8 cellular contexts compared by ENCODE assay signal in the genomic region with DNA sequence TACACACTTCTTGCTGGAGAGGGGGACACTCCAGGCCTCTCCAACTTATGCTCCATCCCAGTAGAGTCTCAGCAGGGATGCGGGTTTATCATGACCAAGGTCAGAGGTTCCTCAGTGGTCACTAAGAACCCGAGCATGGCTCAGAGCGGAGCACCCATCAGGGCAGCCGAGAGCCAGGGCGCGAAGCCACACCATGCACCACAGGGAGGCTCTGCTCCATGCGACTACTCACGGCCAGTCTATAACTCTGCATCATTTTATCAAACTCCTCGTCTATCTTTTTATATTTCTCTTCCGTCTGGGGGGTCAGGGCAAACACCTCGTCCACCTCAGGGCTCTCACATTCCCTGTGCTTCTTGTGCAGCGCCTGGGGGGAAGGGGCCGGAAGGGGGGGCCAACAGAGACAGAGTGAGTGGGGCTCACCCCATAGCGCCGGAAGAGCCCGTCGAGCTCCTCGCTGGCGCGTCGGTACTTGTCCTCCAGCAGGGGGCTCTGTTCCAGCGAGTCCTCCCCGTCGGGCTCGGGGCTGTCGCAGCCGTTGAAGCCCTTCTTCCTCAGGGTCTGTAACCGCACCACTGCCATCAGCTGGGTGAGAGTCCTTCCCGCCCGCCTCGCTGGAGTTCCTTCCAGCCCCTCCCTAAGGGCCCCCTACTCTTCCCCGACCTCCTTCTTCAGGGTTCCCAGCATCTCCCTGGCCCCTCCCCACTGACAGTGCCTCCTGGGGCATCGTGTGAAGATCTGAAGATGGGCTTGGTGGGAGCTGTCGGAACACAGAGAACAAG. TPM values are rescaled to one million over a fixed set of nuclear protein-coding genes. Genes with fewer than 3 reads are reported as not detected.
A peak's percentile ranks its signal among the peaks of the same experiment; 100 is the strongest.
DNase-seq lines count a peak whose midpoint lies in the region; ATAC-seq and TF ChIP-seq lines count a peak whose summit lies in the region.

No MANE protein-coding gene starts in this region.

- H3K27me3 Mint-ChIP-seq in activated CD8-positive, alpha-beta T cell treated with anti-CD3 and anti-CD28 coated beads for 36 hours: no peaks in the 10 kb centered on the region
- no peaks in the 10 kb centered on the region for H3K27me3 Mint-ChIP-seq in naive thymus-derived CD4-positive, alpha-beta T cell

- DNase-seq in GM13976 (ENCODE audit: low spot score) (peak; percentile 91), MM.1S (peak; percentile 64), HK-2 (ENCODE audit: unreplicated experiment) (no peak)
- DNase-seq in activated CD8-positive, alpha-beta T cell treated with anti-CD3 and anti-CD28 coated beads for 36 hours: peak; percentile 83
- DNase-seq in effector CD8-positive, alpha-beta T cell (lab: John Stamatoyannopoulos, UW): peak; percentile 71
- DNase-seq in naive thymus-derived CD4-positive, alpha-beta T cell: peak; percentile 63 to 88 (median 79)
- peak; percentile 85 for DNase-seq in stimulated activated naive CD8-positive, alpha-beta T cell treated with anti-CD3 and anti-CD28 coated beads, Interleukin-15, Interleukin-2, amounts not matched to agents 100 U/mL and 50 U/mL, for 24 hours

- peak; percentile 91 for ATAC-seq in activated CD8-positive, alpha-beta T cell treated with anti-CD3 and anti-CD28 coated beads for 36 hours
- peak; percentile 87 for ATAC-seq in naive thymus-derived CD4-positive, alpha-beta T cell
- peak; percentile 70 for ATAC-seq in stimulated activated naive CD8-positive, alpha-beta T cell treated with anti-CD3 and anti-CD28 coated beads, Interleukin-15, Interleukin-2, amounts not matched to agents 100 U/mL and 50 U/mL, for 24 hours
- no peak for ATAC-seq in GM21360 (IDR thresholded peaks at IDR 0.05; ENCODE audit: unreplicated experiment)

- H3K27ac Mint-ChIP-seq in activated CD8-positive, alpha-beta T cell treated with anti-CD3 and anti-CD28 coated beads for 36 hours: peak overlapping the region; percentile 79
- H3K27ac Mint-ChIP-seq in naive thymus-derived CD4-positive, alpha-beta T cell: peak overlapping the region; percentile 74 to 99 (median 89)

- H4K20me1 ChIP-seq in MM.1S (ENCODE audit: insufficient read depth, low read length): peaks cover 9% of the 10 kb centered on the region; the same call in 1 of the 2 replicates

- POLR2A ChIA-PET in activated CD8-positive, alpha-beta T cell treated with anti-CD3 and anti-CD28 coated beads for 36 hours (lab: Charles Lee): interaction anchor here (0.5 to 15.0 kb wide), 8 partner anchors 9 to 163 kb away, joined by 3 to 245 read pairs (median 6); a partner anchor contains a TSS
- POLR2A ChIA-PET in naive thymus-derived CD4-positive, alpha-beta T cell (lab: Charles Lee): interaction anchor here (0.9 to 16.2 kb wide), 6 partner anchors 8 to 111 kb away, joined by 3 to 256 read pairs (median 3); a partner anchor contains a TSS

- in situ Hi-C loops in GM13976 (cut with MboI; ENCODE audit: low sequenced_read_pairs, unreplicated experiment): no loop called here

- no peaks in the 10 kb centered on the region for H3K9me3 ChIP-seq in MM.1S (replicated peaks; ENCODE audit: insufficient read depth, low read length)
- H3K9me3 ChIP-seq in naive thymus-derived CD4-positive, alpha-beta T cell (ENCODE audit: control insufficient read depth in 2 of 3, low read length in 3 of 3): no peaks in the 10 kb centered on the region

- CTCF ChIA-PET in activated CD8-positive, alpha-beta T cell treated with anti-CD3 and anti-CD28 coated beads for 36 hours (lab: Charles Lee): interaction anchor here (0.6 to 14.3 kb wide), 52 partner anchors 9 to 184 kb away, joined by 3 to 220 read pairs (median 5); a partner anchor contains a TSS
- CTCF ChIA-PET in naive thymus-derived CD4-positive, alpha-beta T cell (lab: Charles Lee): interaction anchor here (0.6 to 3.4 kb wide), 22 partner anchors 9 to 665 kb away, joined by 3 to 39 read pairs (median 6); a partner anchor contains a TSS

- no peaks in the 10 kb centered on the region for H3K9me2 ChIP-seq in MM.1S (replicated peaks; ENCODE audit: insufficient read depth, low read length)

- H3K27me3 ChIP-seq in MM.1S (replicated peaks; ENCODE audit: insufficient read depth, low read length): no peaks in the 10 kb centered on the region
- no peaks in the 10 kb centered on the region for H3K27me3 ChIP-seq in naive thymus-derived CD4-positive, alpha-beta T cell (ENCODE audit: control insufficient read depth in 2 of 2, insufficient read depth in 2 of 2, low read length in 2 of 2)

- H3K4me3 ChIP-seq in MM.1S (ENCODE audit: low read length): no peak overlapping the region
- no peak overlapping the region for H3K4me3 ChIP-seq in naive thymus-derived CD4-positive, alpha-beta T cell (ENCODE audit: low read length)

- peaks cover 51% of the 10 kb centered on the region for H3K36me3 ChIP-seq in MM.1S (replicated peaks; ENCODE audit: insufficient read depth, low read length)
- peaks cover 38 to 92% (median 39%) of the 10 kb centered on the region in 3 experiments for H3K36me3 ChIP-seq in naive thymus-derived CD4-positive, alpha-beta T cell (ENCODE audit: control insufficient read depth in 2 of 3, insufficient read depth in 3 of 3, low read length in 3 of 3)

- no peak overlapping the region for H2AFZ ChIP-seq in MM.1S (ENCODE audit: low read length)

- peaks cover 98% of the 10 kb centered on the region for H3K79me2 ChIP-seq in MM.1S (ENCODE audit: low read length)

- peak overlapping the region; percentile 60; the same call in 1 of the 2 replicates for H3K27ac ChIP-seq in MM.1S (ENCODE audit: low read length)
- peak overlapping the region; percentile 46 for H3K27ac ChIP-seq in naive thymus-derived CD4-positive, alpha-beta T cell (ENCODE audit: low read depth, low read length)

- peaks cover 58% of the 10 kb centered on the region for H3K4me1 Mint-ChIP-seq in activated CD8-positive, alpha-beta T cell treated with anti-CD3 and anti-CD28 coated beads for 36 hours (ENCODE audit: low read depth)
- peaks cover 42 to 67% (median 54%) of the 10 kb centered on the region in 7 donors for H3K4me1 Mint-ChIP-seq in naive thymus-derived CD4-positive, alpha-beta T cell

- no peak overlapping the region; the same call in 1 of the 2 replicates for H3K4me2 ChIP-seq in MM.1S (ENCODE audit: low read depth, low read length)

- H3K9ac ChIP-seq in MM.1S (ENCODE audit: low read length): no peak overlapping the region

- H3F3A ChIP-seq in MM.1S (ENCODE audit: insufficient read depth, low read length): peaks cover 18% of the 10 kb centered on the region

- intact Hi-C loops in activated CD8-positive, alpha-beta T cell treated with anti-CD3 and anti-CD28 coated beads for 36 hours (cut with micrococcal nuclease): loop anchor here (1.0 kb wide), 1 partner anchor 128 kb away; no protein-coding TSS in a partner anchor
- intact Hi-C loops in naive thymus-derived CD4-positive, alpha-beta T cell (cut with micrococcal nuclease): loop anchor here (1.0 to 5.0 kb wide), 9 partner anchors 20 to 128 kb away; a partner anchor contains a TSS

- peaks cover 42% of the 10 kb centered on the region for H3K4me1 ChIP-seq in MM.1S (ENCODE audit: low read length)
- peaks cover 12 to 25% of the 10 kb centered on the region in 2 donors for H3K4me1 ChIP-seq in naive thymus-derived CD4-positive, alpha-beta T cell (ENCODE audit: control insufficient read depth in 2 of 2, insufficient read depth in 2 of 2, low read length in 2 of 2)

- TF ChIP-seq CTCF in GM13976 (IDR thresholded peaks at IDR 0.05; ENCODE audit: borderline replicate concordance, control extremely low read depth, extremely low read depth, insufficient read depth, missing control alignments) (peak; percentile 84), MM.1S (IDR thresholded peaks at IDR 0.05; ENCODE audit: low read length) (peak; percentile 78)
- peak; percentile 73 for TF ChIP-seq CTCF in activated CD8-positive, alpha-beta T cell treated with anti-CD3 and anti-CD28 coated beads for 36 hours (IDR thresholded peaks at IDR 0.05)

- peak overlapping the region; percentile 20 for H3K4me3 Mint-ChIP-seq in activated CD8-positive, alpha-beta T cell treated with anti-CD3 and anti-CD28 coated beads for 36 hours
- peak overlapping the region in 6 of 10 donors; percentile 23 to 51 (median 43) for H3K4me3 Mint-ChIP-seq in naive thymus-derived CD4-positive, alpha-beta T cell

- H3K9me3 Mint-ChIP-seq in activated CD8-positive, alpha-beta T cell treated with anti-CD3 and anti-CD28 coated beads for 36 hours: no peaks in the 10 kb centered on the region
- H3K9me3 Mint-ChIP-seq in naive thymus-derived CD4-positive, alpha-beta T cell: peaks cover 0 to 5% (median 0%) of the 10 kb centered on the region in 11 donors

- peaks cover 54% of the 10 kb centered on the region for H3K36me3 Mint-ChIP-seq in activated CD8-positive, alpha-beta T cell treated with anti-CD3 and anti-CD28 coated beads for 36 hours (ENCODE audit: low read depth)
- peaks cover 7 to 47% (median 32%) of the 10 kb centered on the region in 5 donors for H3K36me3 Mint-ChIP-seq in naive thymus-derived CD4-positive, alpha-beta T cell

RNA-seq across cellular contexts. Expression of a gene that starts 20.0 kb away (rescaled TPM):
- 10 to 100 TPM; 35.3 to 35.8 TPM for total RNA-seq in activated CD8-positive, alpha-beta T cell treated with anti-CD3 and anti-CD28 coated beads for 36 hours
- total RNA-seq in naive thymus-derived CD4-positive, alpha-beta T cell: 100 to 1,000 TPM in 2 of 5 experiments, 10 to 100 TPM in 3; 48.1 to 190 (median 67.7) TPM
- polyA plus RNA-seq in naive thymus-derived CD4-positive, alpha-beta T cell: 10 to 100 TPM in 1 of 2 donors, 1 to 10 TPM in 1; 4.5 to 10.0 TPM
